ENCODE assay signal across 1 cellular context in genomic region chr2:241344925-241345651, GRCh38.
A peak's percentile ranks its signal among the peaks of the same experiment; 100 is the strongest.
TF ChIP-seq lines count a peak whose summit lies in the region.

No MANE protein-coding gene starts in this region.

TF ChIP-seq in IMR-90, 13 proteins besides CTCF, POLR2A, EP300 and RAD21:
- no peak for TF ChIP-seq RCOR1 (IDR thresholded peaks at IDR 0.05; ENCODE audit: insufficient replicate concordance, low read length)
- TF ChIP-seq CEBPB (IDR thresholded peaks at IDR 0.05; ENCODE audit: low read depth, low read length), result peak; percentile 32; the same call in 1 of the 2 replicates
- TF ChIP-seq USF2 (IDR thresholded peaks at IDR 0.05; ENCODE audit: low read depth, low read length), result no peak
